In genomic region chr6:3999800-4000661, GRCh38 we compare ENCODE assay signal across 16 cellular contexts.
"Had no signal": no experiment of that assay in that cellular context is flagged by ENCODE, and none has a peak within 500 bp of the region (broad histone marks: within the 10 kb centered on the region; RNA-seq: fewer than 3 reads in every experiment).

No MANE protein-coding gene starts in this region.

- H3K27ac ChIP-seq: esophagus muscularis mucosa, left ventricle myocardium inferior, tibial artery had no signal

- H3K36me3 ChIP-seq: left ventricle myocardium inferior, tibial artery had no signal

- DNase-seq: activated CD4-positive, alpha-beta T cell treated with anti-CD3 and anti-CD28 coated beads, Interleukin-2, amount 10 ng/mL, durations not matched to agents 7 days and 5 days; activated CD8-positive, alpha-beta memory T cell treated with anti-CD3 and anti-CD28 coated beads, Interleukin-2, amount 50 U/mL, for 48 hours; activated effector memory CD4-positive, alpha-beta T cell treated with Interleukin-2 at 50 U/mL for 16 hours; activated naive CD4-positive, alpha-beta T cell treated with anti-CD3 and anti-CD28 coated beads, Interleukin-2, amount 10 ng/mL, durations not matched to agents 7 days and 5 days; activated naive CD8-positive, alpha-beta T cell treated with anti-CD3 and anti-CD28 coated beads, Interleukin-2, amount 50 U/mL, for 24 hours; activated T-cell treated with anti-CD3 and anti-CD28 coated beads, Interleukin-2, amount 50 U/mL, for 48 hours; anterior cingulate cortex; cortex of kidney; hypothalamus; kidney; left ventricle myocardium inferior; stimulated activated naive CD8-positive, alpha-beta T cell treated with anti-CD3 and anti-CD28 coated beads, Interleukin-15, Interleukin-2, amounts not matched to agents 100 U/mL and 50 U/mL, for 24 hours; substantia nigra; T1000; tibial artery had no signal

- H3K9me3 ChIP-seq: esophagus muscularis mucosa, left ventricle myocardium inferior, tibial artery had no signal

- ATAC-seq: activated naive CD8-positive, alpha-beta T cell treated with anti-CD3 and anti-CD28 coated beads, Interleukin-2, amount 50 U/mL, for 24 hours; stimulated activated naive CD8-positive, alpha-beta T cell treated with anti-CD3 and anti-CD28 coated beads, Interleukin-15, Interleukin-2, amounts not matched to agents 100 U/mL and 50 U/mL, for 24 hours had no signal

- H3K27me3 ChIP-seq: esophagus muscularis mucosa, tibial artery had no signal

- H3K4me3 ChIP-seq: esophagus muscularis mucosa, left ventricle myocardium inferior, tibial artery had no signal
